ENCODE assay signal across 9 cellular contexts in genomic region chr11:66643745-66644437, GRCh38. TPM values are rescaled to one million over a fixed set of nuclear protein-coding genes. Genes with fewer than 3 reads are reported as not detected.
DNase-seq lines count a peak whose midpoint lies in the region; ATAC-seq and TF ChIP-seq lines count a peak whose summit lies in the region.
"Had no signal": no experiment of that assay in that cellular context is flagged by ENCODE, and none has a peak within 500 bp of the region (broad histone marks: within the 10 kb centered on the region; RNA-seq: fewer than 3 reads in every experiment).

No MANE protein-coding gene starts in this region.

- peaks cover 99% of the 10 kb centered on the region for H3K36me3 Mint-ChIP-seq in activated T-cell treated with anti-CD3 and anti-CD28 coated beads, Interleukin-2, amount 50 U/mL, for 24 hours (ENCODE audit: low read depth)
- peaks cover 90% of the 10 kb centered on the region for H3K36me3 Mint-ChIP-seq in endodermal cell (ENCODE audit: low read depth)
- H3K36me3 Mint-ChIP-seq in stimulated activated effector memory CD8-positive, alpha-beta T cell treated with anti-CD3 and anti-CD28 coated beads, Interleukin-12 subunit alpha, Interleukin-12 subunit beta, amount 100 ng/mL, for 72 hours, result peaks cover 100% of the 10 kb centered on the region

- no peak overlapping the region for H3K9ac ChIP-seq in endodermal cell (ENCODE audit: extremely low read depth, low read length, poor library complexity, severe bottlenecking)

- no peaks in the 10 kb centered on the region for H3K27me3 Mint-ChIP-seq in activated T-cell treated with anti-CD3 and anti-CD28 coated beads, Interleukin-2, amount 50 U/mL, for 24 hours
- H3K27me3 Mint-ChIP-seq in endodermal cell (ENCODE audit: insufficient read depth), result no peaks in the 10 kb centered on the region

- H3K9me3 Mint-ChIP-seq in activated T-cell treated with anti-CD3 and anti-CD28 coated beads, Interleukin-2, amount 50 U/mL, for 24 hours, result no peaks in the 10 kb centered on the region
- H3K9me3 Mint-ChIP-seq in endodermal cell, result no peaks in the 10 kb centered on the region
- H3K9me3 Mint-ChIP-seq in stimulated activated effector memory CD8-positive, alpha-beta T cell treated with anti-CD3 and anti-CD28 coated beads, Interleukin-12 subunit alpha, Interleukin-12 subunit beta, amount 100 ng/mL, for 72 hours, result no peaks in the 10 kb centered on the region

- WGBS in endodermal cell (ENCODE audit: insufficient coverage in 1 of 2, insufficient read length in 1 of 2), 2 experiments, result 94 to 95% methylated on average over 16 to 24 of the region's 24 CpGs

- no peak for DNase-seq in activated T-cell treated with anti-CD3 and anti-CD28 coated beads, Interleukin-2, amount 50 U/mL, for 24 hours
- DNase-seq in activated T-cell treated with anti-CD3 and anti-CD28 coated beads, Interleukin-2, amount 50 U/mL, for 48 hours, result no peak
- DNase-seq in endodermal cell, result no peak
- DNase-seq in stimulated activated effector memory CD8-positive, alpha-beta T cell treated with anti-CD3 and anti-CD28 coated beads, Interleukin-12 subunit alpha, Interleukin-12 subunit beta, amount 100 ng/mL, for 72 hours (ENCODE audit: low spot score in 2 of 2), result no peak
- DNase-seq in hippocampal formation (lab: John Stamatoyannopoulos, UW), result no peak
- DNase-seq: activated naive CD4-positive, alpha-beta T cell treated with Interleukin-2 at 50 U/mL for 16 hours; T-helper 9 cell; tibial artery had no signal

- peak overlapping the region; percentile 96 for H3K4me3 Mint-ChIP-seq in activated T-cell treated with anti-CD3 and anti-CD28 coated beads, Interleukin-2, amount 50 U/mL, for 24 hours
- H3K4me3 Mint-ChIP-seq in endodermal cell, result peak overlapping the region; percentile 99
- H3K4me3 Mint-ChIP-seq in stimulated activated effector memory CD8-positive, alpha-beta T cell treated with anti-CD3 and anti-CD28 coated beads, Interleukin-12 subunit alpha, Interleukin-12 subunit beta, amount 100 ng/mL, for 72 hours, result peak overlapping the region; percentile 95

- H3K27ac Mint-ChIP-seq in activated T-cell treated with anti-CD3 and anti-CD28 coated beads, Interleukin-2, amount 50 U/mL, for 24 hours, result peak overlapping the region; percentile 98
- H3K27ac Mint-ChIP-seq in endodermal cell, result no peak overlapping the region
- peak overlapping the region; percentile 84 for H3K27ac Mint-ChIP-seq in stimulated activated effector memory CD8-positive, alpha-beta T cell treated with anti-CD3 and anti-CD28 coated beads, Interleukin-12 subunit alpha, Interleukin-12 subunit beta, amount 100 ng/mL, for 72 hours

- H3K4me1 Mint-ChIP-seq in activated T-cell treated with anti-CD3 and anti-CD28 coated beads, Interleukin-2, amount 50 U/mL, for 24 hours (ENCODE audit: low read depth), result peaks cover 88% of the 10 kb centered on the region
- peaks cover 68% of the 10 kb centered on the region for H3K4me1 Mint-ChIP-seq in endodermal cell
- H3K4me1 Mint-ChIP-seq in stimulated activated effector memory CD8-positive, alpha-beta T cell treated with anti-CD3 and anti-CD28 coated beads, Interleukin-12 subunit alpha, Interleukin-12 subunit beta, amount 100 ng/mL, for 72 hours, result peaks cover 87% of the 10 kb centered on the region

- no peaks in the 10 kb centered on the region for H3K9me3 ChIP-seq in endodermal cell (ENCODE audit: control insufficient read depth, low read length)
- H3K9me3 ChIP-seq: tibial artery had no signal

- no peak for ATAC-seq in stimulated activated effector memory CD8-positive, alpha-beta T cell treated with anti-CD3 and anti-CD28 coated beads, Interleukin-12 subunit alpha, Interleukin-12 subunit beta, amount 100 ng/mL, for 72 hours
- ATAC-seq in GM19324 (IDR thresholded peaks at IDR 0.05; ENCODE audit: low FRiP score, unreplicated experiment), result no peak

- H3K36me3 ChIP-seq in endodermal cell (ENCODE audit: control insufficient read depth, insufficient read depth, low read length), result peaks cover 96% of the 10 kb centered on the region

- H3K4me3 ChIP-seq in endodermal cell (ENCODE audit: low read length), result peak overlapping the region; percentile 100

- no peak for TF ChIP-seq CTCF in endodermal cell (conservative IDR thresholded peaks at IDR 0.05)

- no peaks in the 10 kb centered on the region for H3K27me3 ChIP-seq in endodermal cell (ENCODE audit: control insufficient read depth, insufficient read depth, low read length, poor library complexity, severe bottlenecking)
- H3K27me3 ChIP-seq: tibial artery had no signal

- no peak overlapping the region for H3K27ac ChIP-seq in endodermal cell (ENCODE audit: low read depth, low read length)
- H3K27ac ChIP-seq: tibial artery had no signal

- peaks cover 9% of the 10 kb centered on the region for H3K4me1 ChIP-seq in endodermal cell (ENCODE audit: control insufficient read depth, insufficient read depth, low read length)

RNA-seq across cellular contexts. Expression of gene RBM4, which starts 5.4 kb away (rescaled TPM):
- total RNA-seq in endodermal cell, result 100 to 1,000 TPM; 151 to 191 TPM
- 176 TPM for polyA plus RNA-seq in endodermal cell (2013, experiment 1 of 2)
- 157 TPM for polyA plus RNA-seq in endodermal cell (2013, experiment 2 of 2)

RNA-seq across cellular contexts. Expression of gene RBM14, which starts 27.5 kb away (rescaled TPM):
- total RNA-seq in endodermal cell, result 100 to 1,000 TPM in 1 of 2 donors, 10 to 100 TPM in 1; 90.0 to 110 TPM
- polyA plus RNA-seq in endodermal cell (2013, experiment 1 of 2), result 49.3 TPM
- 38.8 TPM for polyA plus RNA-seq in endodermal cell (2013, experiment 2 of 2)

RNA-seq across cellular contexts. Expression of gene RBM4B, which starts 33.8 kb away (rescaled TPM):
- total RNA-seq in endodermal cell, result 10 to 100 TPM; 23.3 to 28.5 TPM
- 48.4 TPM for polyA plus RNA-seq in endodermal cell (2013, experiment 1 of 2)
- 41.6 TPM for polyA plus RNA-seq in endodermal cell (2013, experiment 2 of 2)

RNA-seq across cellular contexts. Expression of gene CCS, which starts 50.9 kb away (rescaled TPM):
- total RNA-seq in endodermal cell, result 10 to 100 TPM; 62.9 to 64.7 TPM
- polyA plus RNA-seq in endodermal cell (2013, experiment 1 of 2), result 58.9 TPM
- 51.7 TPM for polyA plus RNA-seq in endodermal cell (2013, experiment 2 of 2)

RNA-seq across cellular contexts. Expression of gene CCDC87, which starts 51.0 kb away (rescaled TPM):
- 1 to 10 TPM in 1 of 2 donors, under 1 TPM in 1; 0.84 to 1.5 TPM for total RNA-seq in endodermal cell
- polyA plus RNA-seq in endodermal cell (2013, experiment 1 of 2), result 0.25 TPM
- polyA plus RNA-seq in endodermal cell (2013, experiment 2 of 2), result 0.29 TPM
